Comparison of ENCODE assay signal across 1 cellular context in the genomic region with DNA sequence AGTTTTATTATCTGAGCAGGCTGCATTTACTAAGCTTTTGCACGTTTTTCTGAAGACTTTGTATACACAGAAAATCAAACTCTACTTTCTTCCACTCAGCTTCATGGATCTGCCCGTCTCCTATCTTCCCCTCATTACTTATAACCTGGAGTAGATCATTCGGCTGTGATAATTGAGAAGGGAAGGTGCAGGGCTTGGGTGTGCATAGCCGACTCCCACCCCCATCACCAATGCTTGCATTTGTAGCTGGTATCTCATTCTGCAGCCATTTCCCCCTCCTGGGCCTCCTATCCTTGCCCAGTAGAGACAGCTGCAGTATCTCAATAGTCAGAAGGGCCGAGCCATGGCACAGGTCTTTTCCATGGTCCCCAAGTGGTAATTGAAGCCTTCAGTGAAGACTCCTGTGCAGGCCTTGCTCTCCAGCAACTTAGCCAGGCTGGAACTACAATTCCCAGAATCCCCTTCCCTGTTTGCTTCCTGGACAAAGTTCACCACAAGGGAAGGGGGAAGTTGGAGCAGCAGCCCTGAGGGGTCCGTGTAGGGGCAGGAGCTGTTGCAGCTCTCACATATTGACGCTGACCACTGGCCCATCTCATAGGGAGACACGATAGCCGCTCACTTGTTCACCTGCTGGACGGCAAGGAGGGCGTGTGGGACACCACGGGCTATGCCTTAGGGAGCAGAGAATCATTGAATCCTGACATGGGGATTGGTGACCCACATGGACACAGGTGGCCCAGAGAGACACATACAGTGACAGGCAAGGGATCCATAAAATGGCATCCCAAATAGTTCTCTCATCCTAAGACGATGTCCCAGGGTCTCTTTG.
TF ChIP-seq lines count a peak whose summit lies in the region.

No MANE protein-coding gene starts in this region.

TF ChIP-seq in GM23338, 12 proteins besides CTCF, POLR2A, EP300 and RAD21 (continued from another document):
- TF ChIP-seq, protein P1, sequence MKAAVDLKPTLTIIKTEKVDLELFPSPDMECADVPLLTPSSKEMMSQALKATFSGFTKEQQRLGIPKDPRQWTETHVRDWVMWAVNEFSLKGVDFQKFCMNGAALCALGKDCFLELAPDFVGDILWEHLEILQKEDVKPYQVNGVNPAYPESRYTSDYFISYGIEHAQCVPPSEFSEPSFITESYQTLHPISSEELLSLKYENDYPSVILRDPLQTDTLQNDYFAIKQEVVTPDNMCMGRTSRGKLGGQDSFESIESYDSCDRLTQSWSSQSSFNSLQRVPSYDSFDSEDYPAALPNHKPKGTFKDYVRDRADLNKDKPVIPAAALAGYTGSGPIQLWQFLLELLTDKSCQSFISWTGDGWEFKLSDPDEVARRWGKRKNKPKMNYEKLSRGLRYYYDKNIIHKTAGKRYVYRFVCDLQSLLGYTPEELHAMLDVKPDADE (IDR thresholded peaks at IDR 0.05): peak; percentile 97
TF ChIP-seq in GM23338: peak in this region for 2.
